ENCODE assay signal across 13 cellular contexts in genomic region chr1:245188350-245188749, GRCh38.
"Had no signal": no experiment of that assay in that cellular context is flagged by ENCODE, and none has a peak within 500 bp of the region (broad histone marks: within the 10 kb centered on the region; RNA-seq: fewer than 3 reads in every experiment).

No MANE protein-coding gene starts in this region.

- H3K27ac ChIP-seq: hepatocyte had no signal

- ATAC-seq: activated CD8-positive, alpha-beta memory T cell treated with anti-CD3 and anti-CD28 coated beads, Interleukin-2, amount 10 ng/mL, durations not matched to agents 7 days and 5 days; activated naive CD4-positive, alpha-beta T cell treated with anti-CD3 and anti-CD28 coated beads, Interleukin-2, amount 50 U/mL, for 72 hours; activated T-cell treated with anti-CD3 and anti-CD28 coated beads, Interleukin-2, amount 50 U/mL, for 4 hours; left ventricle myocardium superior had no signal

- FAIRE-seq: urothelium cell line had no signal

- H3K4me3 ChIP-seq: hepatocyte had no signal

- DNase-seq: activated CD4-positive, alpha-beta T cell treated with anti-CD3 and anti-CD28 coated beads, Interleukin-2, amount 50 U/mL, for 48 hours; activated CD4-positive, CD25-positive, alpha-beta regulatory T cell treated with anti-CD3 and anti-CD28 coated beads, Interleukin-2, amount 50 U/mL, for 72 hours; activated CD8-positive, alpha-beta memory T cell treated with anti-CD3 and anti-CD28 coated beads, Interleukin-2, amount 10 ng/mL, durations not matched to agents 7 days and 5 days; activated effector memory CD4-positive, alpha-beta T cell treated with anti-CD3 and anti-CD28 coated beads, Interleukin-2, amount 50 U/mL, for 16 hours; activated T-cell treated with anti-CD3 and anti-CD28 coated beads, Interleukin-2, amount 50 U/mL, for 4 hours; amniotic stem cell; cerebellar nuclear complex; dermis blood vessel endothelial cell; left ventricle myocardium superior; stimulated activated CD4-positive, alpha-beta T cell treated with anti-CD3 and anti-CD28 coated beads, Interleukin-4, amount 100 ng/mL, for 1 hour had no signal

- H3K27me3 ChIP-seq: hepatocyte had no signal
